ENCODE assay signal across 8 cellular contexts in genomic region chr7:11831383-11831726, GRCh38. TPM values are rescaled to one million over a fixed set of nuclear protein-coding genes. Genes with fewer than 3 reads are reported as not detected.
A peak's percentile ranks its signal among the peaks of the same experiment; 100 is the strongest.
DNase-seq lines count a peak whose midpoint lies in the region; ATAC-seq, FAIRE-seq and TF ChIP-seq lines count a peak whose summit lies in the region.

No MANE protein-coding gene starts in this region.

- peaks cover 2% of the 10 kb centered on the region for H3K36me3 Mint-ChIP-seq in mesothelial cell of epicardium

- no peak overlapping the region for H3K9ac ChIP-seq in mammary epithelial cell (ENCODE audit: insufficient read depth, low read length)

- POLR2A ChIA-PET in A673 (lab: Charles Lee; ENCODE audit: low non-redundant PET) = no interaction called here

- peak overlapping the region; percentile 83 for H3K4me3 Mint-ChIP-seq in mesothelial cell of epicardium

- intact Hi-C loops in A673 (cut with micrococcal nuclease; ENCODE audit: unreplicated experiment) (loop anchor here (5.0 to 10.0 kb wide), 2 partner anchors 459 to 793 kb away; no protein-coding TSS in a partner anchor), mammary epithelial cell (cut with micrococcal nuclease) (loop anchor here (5.0 kb wide), 1 partner anchor 404 kb away; no protein-coding TSS in a partner anchor)

- peak overlapping the region; percentile 77 for H2AFZ ChIP-seq in mammary epithelial cell (ENCODE audit: low read depth, low read length)

- FAIRE-seq in urothelium cell line (lab: Jason Lieb, UNC) = no peak

- H3K36me3 ChIP-seq in A673 (ENCODE audit: insufficient read depth, low read length, poor library complexity, severe bottlenecking) = no peaks in the 10 kb centered on the region
- H3K36me3 ChIP-seq in mammary epithelial cell (ENCODE audit: insufficient read depth, low read length) = no peaks in the 10 kb centered on the region

- CTCF ChIA-PET in A673 (lab: Charles Lee) (no interaction called here), mammary epithelial cell (lab: Charles Lee; ENCODE audit: low non-redundant PET) (no interaction called here)

- peaks cover 5% of the 10 kb centered on the region for H3K9me3 Mint-ChIP-seq in mesothelial cell of epicardium

- TF ChIP-seq CTCF in A673 (conservative IDR thresholded peaks at IDR 0.05; ENCODE audit: low read depth, low read length) = no peak
- TF ChIP-seq CTCF in mammary epithelial cell (conservative IDR thresholded peaks at IDR 0.05 in 1 of 2, IDR thresholded peaks at IDR 0.05 in 1 of 2; ENCODE audit: extremely low read depth in 1 of 2, insufficient read depth in 1 of 2, low read depth in 1 of 2, low read length in 2 of 2) = no peak
- TF ChIP-seq CTCF in mesothelial cell of epicardium (IDR thresholded peaks at IDR 0.05; ENCODE audit: unreplicated experiment) = no peak

- H3K9me3 ChIP-seq in A673 (ENCODE audit: low read depth, low read length, poor library complexity, severe bottlenecking) (no peaks in the 10 kb centered on the region), mammary epithelial cell (replicated peaks; ENCODE audit: insufficient read depth, low read length) (no peaks in the 10 kb centered on the region)

- no peaks in the 10 kb centered on the region for H4K20me1 ChIP-seq in mammary epithelial cell (ENCODE audit: insufficient read depth, low read length)

- H3K4me3 ChIP-seq in A673 (ENCODE audit: low read depth, low read length, poor library complexity, severe bottlenecking) (peak overlapping the region; percentile 54), mammary epithelial cell (replicated peaks in 1 of 3; ENCODE audit: insufficient read depth in 1 of 3, low read depth in 2 of 3, low read length in 3 of 3) (peak overlapping the region in 2 of 3 experiments; percentile 41 to 46)

- dilution Hi-C loops in mammary epithelial cell (cut with HindIII; ENCODE audit: low sequenced_read_pairs) = no loop called here

- H3K27me3 ChIP-seq in A673 (replicated peaks; ENCODE audit: insufficient read depth, low read depth, low read length, poor library complexity) = no peaks in the 10 kb centered on the region
- peaks cover 23% of the 10 kb centered on the region for H3K27me3 ChIP-seq in mammary epithelial cell (ENCODE audit: insufficient read depth, low read length)

- BruUV-seq in A673 (replicated peaks; lab: Mats Ljungman, UMichigan) = no TSS peak
- BruUV-seq in mammary epithelial cell (replicated peaks; lab: Mats Ljungman, UMichigan) = no TSS peak

- H3K79me2 ChIP-seq in mammary epithelial cell (ENCODE audit: insufficient read depth, low read length) = no peaks in the 10 kb centered on the region

- H3K4me2 ChIP-seq in mammary epithelial cell (ENCODE audit: insufficient read depth, low read depth, low read length) = peak overlapping the region; percentile 80

- ATAC-seq in HG02970 (IDR thresholded peaks at IDR 0.05; ENCODE audit: low FRiP score, unreplicated experiment) = peak; percentile 7

- peaks cover 22% of the 10 kb centered on the region for H3K4me1 Mint-ChIP-seq in mesothelial cell of epicardium

- peaks cover 26% of the 10 kb centered on the region for H3K4me1 ChIP-seq in A673 (ENCODE audit: insufficient read depth, low read length, poor library complexity, severe bottlenecking)
- H3K4me1 ChIP-seq in mammary epithelial cell (ENCODE audit: insufficient read depth, low read length) = peaks cover 14% of the 10 kb centered on the region

- peak overlapping the region; percentile 80 for H3K27ac Mint-ChIP-seq in mesothelial cell of epicardium

- no peaks in the 10 kb centered on the region for H3K27me3 Mint-ChIP-seq in mesothelial cell of epicardium (ENCODE audit: low read depth)

- in situ Hi-C loops in mammary epithelial cell (cut with MboI; ENCODE audit: low sequenced_read_pairs in 2 of 2) = loop anchor here (10.0 to 25.0 kb wide), 3 partner anchors 481 to 663 kb away; no protein-coding TSS in a partner anchor
- in situ Hi-C loops in KBM-7 (cut with MboI; ENCODE audit: low pct_unique_long_range_greater_than_20kb, low sequenced_read_pairs) = no loop called here

- WGBS in mammary epithelial cell (ENCODE audit: low coverage, missing lambda C conversion rate) = 0% methylated on average over 5 of the region's 5 CpGs

- peak; percentile 5 for DNase-seq in A673 (ENCODE audit: low spot score)
- DNase-seq in mammary epithelial cell = no peak
- no peak for DNase-seq in mesothelial cell of epicardium (ENCODE audit: low spot score in 2 of 2, unreplicated experiment in 2 of 2)
- DNase-seq in kidney tubule cell (ENCODE audit: low spot score) = no peak
- no peak for DNase-seq in KBM-7
- DNase-seq in RKO (ENCODE audit: low spot score) = no peak
- no peak for DNase-seq in urothelium cell line (ENCODE audit: low spot score)

- H3K27ac ChIP-seq in A673 (ENCODE audit: low read depth, low read length, poor library complexity, severe bottlenecking) = no peak overlapping the region
- no peak overlapping the region for H3K27ac ChIP-seq in mammary epithelial cell (ENCODE audit: insufficient read depth, low read depth, low read length)

RNA-seq across cellular contexts. Expression of gene THSD7A, which starts 0.6 kb away (rescaled TPM):
- total RNA-seq in A673 (2021) (0.55 and 0.64 TPM in 2 replicates), mammary epithelial cell (not detected), mesothelial cell of epicardium (9.5 to 13.4 TPM (median 10.9 TPM) in 3 replicates)
- polyA plus RNA-seq in mammary epithelial cell = not detected
- not detected for polyA minus RNA-seq in mammary epithelial cell
